11 cellular contexts compared by ENCODE assay signal in the genomic region with DNA sequence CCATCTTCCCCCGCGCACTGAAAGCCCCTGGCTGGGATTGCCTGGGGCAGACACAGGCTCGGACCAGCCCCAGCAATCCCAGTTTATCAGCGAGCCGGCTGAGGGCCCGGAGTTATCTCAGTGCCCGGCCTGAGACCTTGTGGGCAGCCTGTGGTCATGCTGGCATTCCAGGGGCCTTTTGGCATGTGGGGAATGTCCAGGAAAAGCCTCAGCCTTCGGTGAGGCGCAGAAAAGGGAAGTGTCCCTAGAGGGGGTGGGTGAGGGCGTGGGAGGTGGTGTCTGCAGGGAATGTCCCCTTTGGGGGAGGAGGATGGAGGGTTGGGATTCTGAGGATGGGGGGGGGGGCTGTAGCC. TPM values are rescaled to one million over a fixed set of nuclear protein-coding genes. Genes with fewer than 3 reads are reported as not detected.
DNase-seq lines count a peak whose midpoint lies in the region; ATAC-seq and TF ChIP-seq lines count a peak whose summit lies in the region.
"Had no signal": no experiment of that assay in that cellular context is flagged by ENCODE, and none has a peak within 500 bp of the region (broad histone marks: within the 10 kb centered on the region; RNA-seq: fewer than 3 reads in every experiment).

No MANE protein-coding gene starts in this region.

- no peak overlapping the region for H3K27ac ChIP-seq in left lung
- H3K27ac ChIP-seq in naive thymus-derived CD4-positive, alpha-beta T cell (ENCODE audit: low read depth, low read length): no peak overlapping the region

- no peaks in the 10 kb centered on the region for H3K9me3 ChIP-seq in left lung
- no peaks in the 10 kb centered on the region for H3K9me3 ChIP-seq in naive thymus-derived CD4-positive, alpha-beta T cell (ENCODE audit: control insufficient read depth in 2 of 3, low read length in 3 of 3)

- peaks cover 12 to 50% of the 10 kb centered on the region in 2 donors for H3K4me1 ChIP-seq in left lung
- H3K4me1 ChIP-seq in naive thymus-derived CD4-positive, alpha-beta T cell (ENCODE audit: control insufficient read depth in 2 of 2, insufficient read depth in 2 of 2, low read length in 2 of 2): peaks cover 14 to 30% of the 10 kb centered on the region in 2 donors

- no peak overlapping the region for H3K27ac Mint-ChIP-seq in naive thymus-derived CD4-positive, alpha-beta T cell

- ATAC-seq in left lung (peak; percentile 17), HG02981 (IDR thresholded peaks at IDR 0.05; ENCODE audit: unreplicated experiment) (no peak), HG03432 (IDR thresholded peaks at IDR 0.05; ENCODE audit: unreplicated experiment) (no peak)
- no peak for ATAC-seq in naive thymus-derived CD4-positive, alpha-beta T cell
- ATAC-seq: left colon had no signal

- peaks cover 14 to 40% (median 16%) of the 10 kb centered on the region in 5 donors for H3K27me3 Mint-ChIP-seq in naive thymus-derived CD4-positive, alpha-beta T cell

- DNase-seq in AG04449 (ENCODE audit: low read depth, low spot score) (peak; percentile 58), HS-5 (ENCODE audit: low read depth) (peak; percentile 94), astrocyte of the spinal cord (ENCODE audit: low read depth, low spot score) (peak; percentile 90), left lung (peak in 1 of 2 donors; percentile 55), HuH-7.5 (ENCODE audit: low spot score) (no peak)
- no peak for DNase-seq in naive thymus-derived CD4-positive, alpha-beta T cell
- DNase-seq: activated effector memory CD4-positive, alpha-beta T cell treated with Interleukin-2 at 50 U/mL for 16 hours; left colon; NCI-H69 had no signal

- peaks cover 8 to 57% of the 10 kb centered on the region in 2 donors for H3K27me3 ChIP-seq in left lung
- H3K27me3 ChIP-seq in naive thymus-derived CD4-positive, alpha-beta T cell (ENCODE audit: control insufficient read depth in 2 of 2, insufficient read depth in 2 of 2, low read length in 2 of 2): peaks cover 0 to 12% of the 10 kb centered on the region in 2 donors

- POLR2A ChIA-PET in AG04449 (lab: Yijun Ruan, JAX): interaction anchor here (0.7 kb wide), 1 partner anchor 33 kb away, joined by 3 read pairs; no protein-coding TSS in a partner anchor
- POLR2A ChIA-PET in naive thymus-derived CD4-positive, alpha-beta T cell (lab: Charles Lee): no interaction called here

- peaks cover 13 to 24% (median 19%) of the 10 kb centered on the region in 7 donors for H3K4me1 Mint-ChIP-seq in naive thymus-derived CD4-positive, alpha-beta T cell

- peak overlapping the region in 1 of 10 donors; percentile 40 for H3K4me3 Mint-ChIP-seq in naive thymus-derived CD4-positive, alpha-beta T cell

- peak overlapping the region; percentile 53 for H3K4me3 ChIP-seq in AG04449 (ENCODE audit: low read depth, low read length)
- H3K4me3 ChIP-seq in astrocyte of the spinal cord (ENCODE audit: low read depth, low read length): no peak overlapping the region
- no peak overlapping the region for H3K4me3 ChIP-seq in left lung
- H3K4me3 ChIP-seq in naive thymus-derived CD4-positive, alpha-beta T cell (ENCODE audit: low read length): no peak overlapping the region

- H3K9me3 Mint-ChIP-seq in naive thymus-derived CD4-positive, alpha-beta T cell: no peaks in the 10 kb centered on the region

- H3K36me3 Mint-ChIP-seq in naive thymus-derived CD4-positive, alpha-beta T cell: no peaks in the 10 kb centered on the region

- intact Hi-C loops in left lung (cut with DNase I): no loop called here
- intact Hi-C loops in naive thymus-derived CD4-positive, alpha-beta T cell (cut with micrococcal nuclease): no loop called here

- in situ Hi-C loops in astrocyte of the spinal cord (cut with HindIII; ENCODE audit: low sequenced_read_pairs): no loop called here

- CTCF ChIA-PET in AG04449 (lab: Yijun Ruan, JAX): interaction anchor here (1.2 to 1.8 kb wide), 2 partner anchors 74 to 87 kb away, joined by 4 to 5 read pairs; no protein-coding TSS in a partner anchor
- CTCF ChIA-PET in naive thymus-derived CD4-positive, alpha-beta T cell (lab: Charles Lee): no interaction called here

- TF ChIP-seq CTCF in AG04449 (IDR thresholded peaks at IDR 0.05; ENCODE audit: insufficient read depth, low read length, missing control alignments) (no peak), astrocyte of the spinal cord (IDR thresholded peaks at IDR 0.05; ENCODE audit: low read depth, low read length) (no peak), left lung (IDR thresholded peaks at IDR 0.05) (no peak)

- no peaks in the 10 kb centered on the region for H3K36me3 ChIP-seq in left lung
- no peaks in the 10 kb centered on the region for H3K36me3 ChIP-seq in naive thymus-derived CD4-positive, alpha-beta T cell (ENCODE audit: control insufficient read depth in 2 of 3, insufficient read depth in 3 of 3, low read length in 3 of 3)

RNA-seq across cellular contexts. Expression of a gene that starts 1.1 kb away (rescaled TPM):
- total RNA-seq in left lung: 10 to 100 TPM; 52.3 to 72.5 TPM
- 10 to 100 TPM in 1 of 5 experiments, 1 to 10 TPM in 4; 1.1 to 22.6 (median 6.2) TPM for total RNA-seq in naive thymus-derived CD4-positive, alpha-beta T cell
- polyA plus RNA-seq in naive thymus-derived CD4-positive, alpha-beta T cell: under 1 TPM in 1 of 2 donors, not detected in 1; 0.09 TPM

Comparison
In these comparisons a context has a peak if more than half of its experiments do, and no peak if none do; other contexts are left out.
1. DNase-seq: peak in AG04449 (single experiment), HS-5 (single experiment) and astrocyte of the spinal cord (single experiment); none in HuH-7.5 (single experiment) and naive thymus-derived CD4-positive, alpha-beta T cell (0 of 9).